8 cellular contexts compared by ENCODE assay signal in the genomic region with DNA sequence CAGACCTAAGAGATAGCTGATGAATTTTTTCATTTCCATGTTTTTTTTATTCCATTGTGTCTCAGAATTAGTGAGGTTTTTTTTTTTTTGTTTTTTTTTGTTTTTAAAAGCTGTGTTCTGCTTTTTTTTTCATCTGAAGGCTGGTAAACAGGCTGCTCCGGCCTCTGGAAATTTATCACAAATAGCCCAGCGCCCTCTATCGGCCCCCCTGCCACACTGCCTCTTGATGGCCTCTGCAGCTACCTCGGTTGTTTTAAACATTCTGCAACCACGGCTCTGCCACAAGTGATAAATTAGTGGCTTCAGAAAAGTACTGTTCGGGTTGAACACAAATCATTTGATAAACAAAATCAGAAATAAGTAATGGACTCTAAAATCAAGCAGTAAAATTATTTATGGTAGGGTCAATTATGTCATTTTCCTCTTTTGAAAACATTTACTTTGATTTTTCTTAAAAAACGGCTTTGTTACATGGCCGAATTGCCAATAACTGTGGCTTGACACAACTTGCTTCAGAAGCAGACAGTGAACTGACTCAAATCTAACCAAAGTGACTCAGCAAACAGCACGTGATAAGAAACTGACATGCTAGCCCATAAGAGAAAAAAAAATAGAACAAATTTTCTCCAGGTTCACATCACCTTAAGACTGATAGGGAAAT.
DNase-seq lines count a peak whose midpoint lies in the region; ATAC-seq, FAIRE-seq and TF ChIP-seq lines count a peak whose summit lies in the region.

No MANE protein-coding gene starts in this region.

- H3K9me1 ChIP-seq in keratinocyte (ENCODE audit: control insufficient read depth, extremely low read depth, insufficient read depth, low read length): no peaks in the 10 kb centered on the region

- H3K4me1 ChIP-seq in DOHH2 (ENCODE audit: control insufficient read depth, low read length) (no peaks in the 10 kb centered on the region), keratinocyte (ENCODE audit: control insufficient read depth, extremely low read depth, insufficient read depth, low read length) (peaks cover 6% of the 10 kb centered on the region)

- no peak overlapping the region for H2AFZ ChIP-seq in keratinocyte (ENCODE audit: control insufficient read depth, low read length)

- no peaks in the 10 kb centered on the region for H3K4me1 Mint-ChIP-seq in T-helper 2 cell treated with Interferon-gamma antibody and Interleukin-4, amounts not matched to agents 5 μg/mL and 100 μg/mL, for 36 hours (ENCODE audit: low read depth)

- H3K9ac ChIP-seq in keratinocyte (ENCODE audit: control insufficient read depth, extremely low read depth, insufficient read depth, low read length): no peak overlapping the region

- peak; percentile 32 for DNase-seq in M059J (ENCODE audit: low read depth)
- peak; percentile 24 for DNase-seq in T-helper 2 cell treated with Interferon-gamma antibody and Interleukin-4, amounts not matched to agents 5 μg/mL and 100 μg/mL, for 36 hours (ENCODE audit: low spot score)
- peak; percentile 65 for DNase-seq in brain microvascular endothelial cell
- DNase-seq in keratinocyte (ENCODE audit: low read depth, low spot score): peak; percentile 13
- peak; percentile 15 for DNase-seq in stimulated activated CD4-positive, alpha-beta T cell treated with anti-CD3 and anti-CD28 coated beads, Interleukin-2, amount 100 ng/mL, for 4 hours (ENCODE audit: low read depth)

- H3F3A ChIP-seq in DOHH2 (ENCODE audit: control insufficient read depth, insufficient read depth): no peaks in the 10 kb centered on the region

- no peaks in the 10 kb centered on the region for H3K27me3 Mint-ChIP-seq in T-helper 2 cell treated with Interferon-gamma antibody and Interleukin-4, amounts not matched to agents 5 μg/mL and 100 μg/mL, for 36 hours (ENCODE audit: low read depth)

- H3K36me3 Mint-ChIP-seq in T-helper 2 cell treated with Interferon-gamma antibody and Interleukin-4, amounts not matched to agents 5 μg/mL and 100 μg/mL, for 36 hours (ENCODE audit: low read depth): no peaks in the 10 kb centered on the region

- H3K9me3 ChIP-seq in DOHH2 (ENCODE audit: control insufficient read depth, insufficient read depth, low read length): no peaks in the 10 kb centered on the region
- H3K9me3 ChIP-seq in keratinocyte (ENCODE audit: control insufficient read depth, low read depth, low read length): no peaks in the 10 kb centered on the region

- in situ Hi-C loops in brain microvascular endothelial cell (cut with HindIII; ENCODE audit: low pct_ligation_motif_present, low sequenced_read_pairs): no loop called here

- H3K27ac Mint-ChIP-seq in T-helper 2 cell treated with Interferon-gamma antibody and Interleukin-4, amounts not matched to agents 5 μg/mL and 100 μg/mL, for 36 hours: no peak overlapping the region

- H3K79me2 ChIP-seq in DOHH2 (ENCODE audit: control insufficient read depth, low read length): no peaks in the 10 kb centered on the region
- no peaks in the 10 kb centered on the region for H3K79me2 ChIP-seq in keratinocyte (ENCODE audit: control insufficient read depth, insufficient read depth, low read length)

- no peak overlapping the region for H3K4me3 Mint-ChIP-seq in T-helper 2 cell treated with Interferon-gamma antibody and Interleukin-4, amounts not matched to agents 5 μg/mL and 100 μg/mL, for 36 hours

- ATAC-seq in GM21576 (IDR thresholded peaks at IDR 0.05; ENCODE audit: unreplicated experiment) (peak; percentile 84), GM21381 (IDR thresholded peaks at IDR 0.05; ENCODE audit: unreplicated experiment) (no peak)

- H3K4me2 ChIP-seq in DOHH2 (ENCODE audit: low read length) (no peak overlapping the region), keratinocyte (ENCODE audit: control insufficient read depth, extremely low read depth, insufficient read depth, low read depth, low read length) (peak overlapping the region; percentile 12)

- dilution Hi-C loops in keratinocyte (cut with MboI; ENCODE audit: extremely low pct_ligation_motif_present, low sequenced_read_pairs): no loop called here

- H3K27me3 ChIP-seq in DOHH2 (ENCODE audit: control insufficient read depth, low read length) (no peaks in the 10 kb centered on the region), brain microvascular endothelial cell (replicated peaks) (no peaks in the 10 kb centered on the region), keratinocyte (ENCODE audit: control insufficient read depth, extremely low read depth, insufficient read depth, low read length) (no peaks in the 10 kb centered on the region)

- no peak overlapping the region for H3K4me3 ChIP-seq in DOHH2 (ENCODE audit: low read length)
- no peak overlapping the region for H3K4me3 ChIP-seq in brain microvascular endothelial cell (ENCODE audit: low read depth, low read length)
- H3K4me3 ChIP-seq in keratinocyte (ENCODE audit: control insufficient read depth in 2 of 3, extremely low read depth in 1 of 3, insufficient read depth in 2 of 3, low read depth in 1 of 3, low read length in 3 of 3): no peak overlapping the region

- TF ChIP-seq CTCF in DOHH2 (IDR thresholded peaks at IDR 0.05; ENCODE audit: low read depth, low read length, poor library complexity, severe bottlenecking) (peak; percentile 85), brain microvascular endothelial cell (IDR thresholded peaks at IDR 0.05; ENCODE audit: low read depth, low read length, missing control alignments) (peak; percentile 86), keratinocyte (optimal IDR thresholded peaks at IDR 0.05 in 1 of 3, IDR thresholded peaks at IDR 0.05 in 1 of 3, conservative IDR thresholded peaks at IDR 0.05 in 1 of 3; ENCODE audit: extremely low read depth in 1 of 3, insufficient read depth in 2 of 3, low read length in 3 of 3) (peak; percentile 71 to 76 (median 72))

- no peaks in the 10 kb centered on the region for H3K9me2 ChIP-seq in DOHH2 (replicated peaks; ENCODE audit: control insufficient read depth, low read length)

- no peaks in the 10 kb centered on the region for H3K9me3 Mint-ChIP-seq in T-helper 2 cell treated with Interferon-gamma antibody and Interleukin-4, amounts not matched to agents 5 μg/mL and 100 μg/mL, for 36 hours

- H4K20me1 ChIP-seq in DOHH2 (ENCODE audit: control insufficient read depth, insufficient read depth, low read depth, low read length): no peaks in the 10 kb centered on the region
- H4K20me1 ChIP-seq in keratinocyte (ENCODE audit: control insufficient read depth, extremely low read depth, insufficient read depth, low read length): no peaks in the 10 kb centered on the region

- FAIRE-seq in keratinocyte (lab: Jason Lieb, UNC): no peak

- H3K36me3 ChIP-seq in DOHH2 (ENCODE audit: control insufficient read depth, low read length): no peaks in the 10 kb centered on the region
- H3K36me3 ChIP-seq in brain microvascular endothelial cell (replicated peaks): no peaks in the 10 kb centered on the region
- no peaks in the 10 kb centered on the region for H3K36me3 ChIP-seq in keratinocyte (ENCODE audit: control insufficient read depth in 2 of 2, extremely low read depth in 1 of 2, insufficient read depth in 2 of 2, low read length in 2 of 2)

- H3K27ac ChIP-seq in DOHH2 (ENCODE audit: low read depth, low read length) (no peak overlapping the region), brain microvascular endothelial cell (no peak overlapping the region), keratinocyte (ENCODE audit: control insufficient read depth, insufficient read depth, low read length) (no peak overlapping the region)

Comparison
In these comparisons a context has a peak if more than half of its experiments do, and no peak if none do; other contexts are left out.
1. DNase-seq: peak in every context shown above with its lines; median percentile 65 in brain microvascular endothelial cell; 32 in M059J; 24 in T-helper 2 cell treated with Interferon-gamma antibody and Interleukin-4, amounts not matched to agents 5 μg/mL and 100 μg/mL, for 36 hours; 15 in stimulated activated CD4-positive, alpha-beta T cell treated with anti-CD3 and anti-CD28 coated beads, Interleukin-2, amount 100 ng/mL, for 4 hours; 13 in keratinocyte.